ENCODE assay signal across 8 cellular contexts in genomic region chr19:2167896-2168618, GRCh38. TPM values are rescaled to one million over a fixed set of nuclear protein-coding genes. Genes with fewer than 3 reads are reported as not detected.
DNase-seq lines count a peak whose midpoint lies in the region; ATAC-seq and TF ChIP-seq lines count a peak whose summit lies in the region.

No MANE protein-coding gene starts in this region.

- H3K36me3 ChIP-seq in breast epithelium (no peaks in the 10 kb centered on the region), urinary bladder (ENCODE audit: insufficient read depth) (no peaks in the 10 kb centered on the region)

- H3K27me3 ChIP-seq in breast epithelium, result no peaks in the 10 kb centered on the region

- peak overlapping the region; percentile 97 for H3K27ac Mint-ChIP-seq in memory B cell

- H3K4me1 Mint-ChIP-seq in memory B cell, result peaks cover 49% of the 10 kb centered on the region

- DNase-seq in NOMO-1 treated with dmso at 0.1 percent for 144 hours (lab: John Stamatoyannopoulos, UW; ENCODE audit: unreplicated experiment) (peak; percentile 73), breast epithelium (ENCODE audit: low spot score in 2 of 2) (no peak), memory B cell (ENCODE audit: low spot score in 2 of 2) (peak; percentile 55 to 75)

- intact Hi-C loops in breast epithelium (cut with DNase I; ENCODE audit: low total_unique reads), result loop anchor here (10.0 kb wide), 1 partner anchor 107 kb away; no protein-coding TSS in a partner anchor

- no peaks in the 10 kb centered on the region for H3K36me3 Mint-ChIP-seq in memory B cell

- 45% methylated on average over 16 of the region's 16 CpGs for WGBS in urinary bladder

- H3K4me3 ChIP-seq in breast epithelium (peak overlapping the region in 1 of 3 donors; percentile 48), urinary bladder (ENCODE audit: low read depth, low read length) (no peak overlapping the region)

- TF ChIP-seq CTCF in 22Rv1 (IDR thresholded peaks at IDR 0.05) (no peak), breast epithelium (IDR thresholded peaks at IDR 0.05) (no peak)

- no peaks in the 10 kb centered on the region for H3K27me3 Mint-ChIP-seq in memory B cell

- no peaks in the 10 kb centered on the region for H3K9me3 Mint-ChIP-seq in memory B cell

- peak; percentile 46 for ATAC-seq in memory B cell (ENCODE audit: low read depth)
- no peak for ATAC-seq in GM19328 (IDR thresholded peaks at IDR 0.05; ENCODE audit: unreplicated experiment)
- ATAC-seq in GM21390 (IDR thresholded peaks at IDR 0.05; ENCODE audit: unreplicated experiment), result no peak

- H3K9me3 ChIP-seq in breast epithelium, result no peaks in the 10 kb centered on the region

- H3K4me1 ChIP-seq in breast epithelium, result peaks cover 11 to 28% of the 10 kb centered on the region in 2 donors
- H3K4me1 ChIP-seq in urinary bladder (ENCODE audit: insufficient read depth), result peaks cover 5% of the 10 kb centered on the region

- H3K27ac ChIP-seq in 22Rv1 (peak overlapping the region; percentile 94), breast epithelium (peak overlapping the region; percentile 91 to 92), urinary bladder (ENCODE audit: low read depth) (peak overlapping the region; percentile 71)

- peak overlapping the region; percentile 94 for H3K4me3 Mint-ChIP-seq in memory B cell

- TF ChIP-seq POLR2A in GM19099 (IDR thresholded peaks at IDR 0.05; ENCODE audit: extremely low read depth, insufficient read length, low read depth) (peak; percentile 45), breast epithelium (IDR thresholded peaks at IDR 0.05) (no peak)

RNA-seq across cellular contexts. Expression of gene DOT1L, which starts 4.3 kb away (rescaled TPM):
- total RNA-seq in breast epithelium (10 to 100 TPM in 1 of 3 donors, 1 to 10 TPM in 2; 7.7 to 10.2 (median 8.0) TPM), urinary bladder (5.3 TPM)
- 6.7 TPM for polyA plus RNA-seq in urinary bladder

RNA-seq across cellular contexts. Expression of gene AP3D1, which starts 16.7 kb away (rescaled TPM):
- total RNA-seq in breast epithelium, result 10 to 100 TPM; 53.6 to 68.5 (median 54.0) TPM
- 48.9 TPM for total RNA-seq in urinary bladder
- 87.8 TPM for polyA plus RNA-seq in urinary bladder

Comparison
In these comparisons a context has a peak if more than half of its experiments do, and no peak if none do; other contexts are left out.
1. DNase-seq: peak in NOMO-1 treated with dmso at 0.1 percent for 144 hours (single experiment) and memory B cell (2 of 2); none in breast epithelium (0 of 2).
2. Peak in every context shown above with its lines, with median percentiles within 50 percentile points of each other: H3K27ac ChIP-seq.